Comparison of ENCODE assay signal across 19 cellular contexts in genomic region chr20:46060975-46061374, GRCh38. TPM values are rescaled to one million over a fixed set of nuclear protein-coding genes. Genes with fewer than 3 reads are reported as not detected.
A peak's percentile ranks its signal among the peaks of the same experiment; 100 is the strongest.
DNase-seq lines count a peak whose midpoint lies in the region; ATAC-seq and TF ChIP-seq lines count a peak whose summit lies in the region.
"Had no signal": no experiment of that assay in that cellular context is flagged by ENCODE, and none has a peak within 500 bp of the region (broad histone marks: within the 10 kb centered on the region; RNA-seq: fewer than 3 reads in every experiment).

No MANE protein-coding gene starts in this region.

- no peaks in the 10 kb centered on the region for H3K27me3 ChIP-seq in BLaER1 treated with 17β-estradiol and CSF1 and Interleukin-3, amounts not matched to agents 10 nM and 100 nM
- H3K27me3 ChIP-seq in HL-60 (ENCODE audit: insufficient read depth, poor library complexity, severe bottlenecking), result no peaks in the 10 kb centered on the region
- H3K27me3 ChIP-seq: adrenal gland, SJCRH30 had no signal

- H3K36me3 ChIP-seq in BLaER1 treated with 17β-estradiol and CSF1 and Interleukin-3, amounts not matched to agents 10 nM and 100 nM, result peaks cover 53 to 96% (median 72%) of the 10 kb centered on the region in 11 experiments

- H3K4me3 Mint-ChIP-seq in natural killer cell treated with Interleukin-12 subunit alpha and Interleukin-12 subunit beta and Interleukin-15 and Interleukin-18, amount 100 ng/mL, for 72 hours, result peak overlapping the region; percentile 64
- H3K4me3 Mint-ChIP-seq: mesothelial cell of epicardium had no signal

- TF ChIP-seq CTCF in HL-60 (IDR thresholded peaks at IDR 0.05; ENCODE audit: insufficient read depth, low read length), result no peak

- H3K4me2 ChIP-seq in BLaER1 treated with 17β-estradiol and CSF1 and Interleukin-3, amounts not matched to agents 10 nM and 100 nM, result peak overlapping the region; percentile 61 to 95 (median 88)
- H3K4me2 ChIP-seq: hepatocyte had no signal

- H3K9me3 Mint-ChIP-seq in natural killer cell treated with Interleukin-12 subunit alpha and Interleukin-12 subunit beta and Interleukin-15 and Interleukin-18, amount 100 ng/mL, for 72 hours, result no peaks in the 10 kb centered on the region
- H3K9me3 Mint-ChIP-seq: mesothelial cell of epicardium had no signal

- H4K20me1 ChIP-seq in BLaER1 treated with 17β-estradiol and CSF1 and Interleukin-3, amounts not matched to agents 10 nM and 100 nM, result peaks cover 53 to 100% (median 95%) of the 10 kb centered on the region in 11 experiments

- ATAC-seq in natural killer cell treated with Interleukin-12 subunit alpha and Interleukin-12 subunit beta and Interleukin-15 and Interleukin-18, amount 100 ng/mL, for 72 hours, result no peak
- ATAC-seq: PC-3 had no signal

- peak overlapping the region in 6 of 10 experiments; percentile 1 to 59 (median 36); a peak in 9 of 20 replicates for H3K4me3 ChIP-seq in BLaER1 treated with 17β-estradiol and CSF1 and Interleukin-3, amounts not matched to agents 10 nM and 100 nM
- H3K4me3 ChIP-seq in HL-60 (replicated peaks; ENCODE audit: insufficient read depth, low read length), result no peak overlapping the region
- H3K4me3 ChIP-seq: adrenal gland, cardiac muscle cell, hepatocyte, MG63, SJCRH30, stomach had no signal

- H3K9ac ChIP-seq in BLaER1 treated with 17β-estradiol and CSF1 and Interleukin-3, amounts not matched to agents 10 nM and 100 nM, result peak overlapping the region in 9 of 11 experiments; percentile 36 to 74 (median 59); a peak in 15 of 22 replicates

- H3K9me3 ChIP-seq in BLaER1 treated with 17β-estradiol and CSF1 and Interleukin-3, amounts not matched to agents 10 nM and 100 nM (replicated peaks in 1 of 11), result no peaks in the 10 kb centered on the region
- H3K9me3 ChIP-seq: adrenal gland, MG63, SJCRH30, stomach had no signal

- H3K27me3 Mint-ChIP-seq in natural killer cell treated with Interleukin-12 subunit alpha and Interleukin-12 subunit beta and Interleukin-15 and Interleukin-18, amount 100 ng/mL, for 72 hours, result peaks cover 0 to 15% of the 10 kb centered on the region in 2 donors

- H3K4me1 ChIP-seq in BLaER1 treated with 17β-estradiol and CSF1 and Interleukin-3, amounts not matched to agents 10 nM and 100 nM, result peaks cover 36 to 72% (median 54%) of the 10 kb centered on the region in 10 experiments

- H3K36me3 Mint-ChIP-seq in natural killer cell treated with Interleukin-12 subunit alpha and Interleukin-12 subunit beta and Interleukin-15 and Interleukin-18, amount 100 ng/mL, for 72 hours, result peaks cover 44% of the 10 kb centered on the region

- DNase-seq in HL-60 (ENCODE audit: low read depth in 1 of 2, low spot score in 1 of 2), result no peak
- DNase-seq in caudate nucleus (lab: John Stamatoyannopoulos, UW), result no peak
- no peak for DNase-seq in natural killer cell treated with Interleukin-12 subunit alpha and Interleukin-12 subunit beta and Interleukin-15 and Interleukin-18, amount 100 ng/mL, for 72 hours (ENCODE audit: low spot score)
- DNase-seq in NCI-H748 (lab: John Stamatoyannopoulos, UW; ENCODE audit: unreplicated experiment), result no peak
- DNase-seq in stimulated activated naive CD4-positive, alpha-beta T cell (lab: John Stamatoyannopoulos, UW), result no peak
- DNase-seq in iPS-NIHi7 (ENCODE audit: extremely low spot score), result no peak
- DNase-seq: activated T-cell treated with anti-CD3 and anti-CD28 coated beads for 4 hours; effector memory CD4-positive, alpha-beta T cell; kidney; MG63; PC-3; SJCRH30; stomach; T1000 had no signal

- peak overlapping the region; percentile 30 to 69 for H3K27ac Mint-ChIP-seq in natural killer cell treated with Interleukin-12 subunit alpha and Interleukin-12 subunit beta and Interleukin-15 and Interleukin-18, amount 100 ng/mL, for 72 hours
- H3K27ac Mint-ChIP-seq: mesothelial cell of epicardium had no signal

- H3K4me1 Mint-ChIP-seq in natural killer cell treated with Interleukin-12 subunit alpha and Interleukin-12 subunit beta and Interleukin-15 and Interleukin-18, amount 100 ng/mL, for 72 hours (ENCODE audit: low read depth in 2 of 2), result peaks cover 23 to 41% of the 10 kb centered on the region in 2 donors

- H3K27ac ChIP-seq in BLaER1 treated with 17β-estradiol and CSF1 and Interleukin-3, amounts not matched to agents 10 nM and 100 nM, result peak overlapping the region; percentile 7 to 87 (median 71); a peak in 19 of 22 replicates
- H3K27ac ChIP-seq in HL-60 (replicated peaks) (0 out of 2 replicates have a peak overlapping the region, but pooled peaks have one; percentile 30), caudate nucleus (ENCODE audit: low read depth, low read length) (peak overlapping the region; percentile 62)
- H3K27ac ChIP-seq: cardiac muscle cell, hepatocyte, SJCRH30 had no signal

RNA-seq across cellular contexts. Expression of gene NCOA5, which starts 28.8 kb away (rescaled TPM):
- 10 to 100 TPM; 33.9 to 34.2 TPM for total RNA-seq in natural killer cell treated with Interleukin-12 subunit alpha and Interleukin-12 subunit beta and Interleukin-15 and Interleukin-18, amount 100 ng/mL, for 72 hours

RNA-seq across cellular contexts. Expression of gene SLC12A5, which starts 32.0 kb away (rescaled TPM):
- not detected for total RNA-seq in natural killer cell treated with Interleukin-12 subunit alpha and Interleukin-12 subunit beta and Interleukin-15 and Interleukin-18, amount 100 ng/mL, for 72 hours

RNA-seq across cellular contexts. Expression of gene MMP9, which starts 52.3 kb away (rescaled TPM):
- under 1 TPM in 1 of 2 donors, not detected in 1; 0.17 TPM for total RNA-seq in natural killer cell treated with Interleukin-12 subunit alpha and Interleukin-12 subunit beta and Interleukin-15 and Interleukin-18, amount 100 ng/mL, for 72 hours
- total RNA-seq: cardiac muscle cell, mesothelial cell of epicardium had no signal

RNA-seq across cellular contexts. Expression of gene CD40, which starts 57.1 kb away (rescaled TPM):
- 10 to 100 TPM in 1 of 2 donors, 1 to 10 TPM in 1; 6.7 to 32.7 TPM for total RNA-seq in natural killer cell treated with Interleukin-12 subunit alpha and Interleukin-12 subunit beta and Interleukin-15 and Interleukin-18, amount 100 ng/mL, for 72 hours
